In the genomic region with DNA sequence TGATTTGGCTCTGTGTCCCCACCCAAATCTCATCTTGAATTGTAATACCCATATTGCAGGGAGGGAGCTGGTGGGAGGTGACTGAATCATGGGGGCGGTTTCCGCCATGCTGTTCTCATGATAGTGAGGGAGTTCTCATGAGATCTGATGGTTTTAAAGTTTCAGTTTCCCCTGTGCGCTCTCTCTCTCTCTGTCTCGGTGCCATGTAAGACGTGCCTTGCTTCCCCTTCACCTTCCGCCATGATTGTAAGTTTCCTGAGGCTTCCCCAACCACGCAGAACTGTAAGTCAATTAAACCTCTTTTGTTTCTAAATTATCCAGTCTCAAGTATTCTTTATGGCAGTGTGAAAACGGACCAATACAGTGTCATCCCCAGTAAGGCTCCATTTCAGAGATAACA, we compare ENCODE assay signal across 28 cellular contexts.
"Had no signal": no experiment of that assay in that cellular context is flagged by ENCODE, and none has a peak within 500 bp of the region (broad histone marks: within the 10 kb centered on the region; RNA-seq: fewer than 3 reads in every experiment).

No MANE protein-coding gene starts in this region.

- H3K27ac ChIP-seq: stomach, suprapubic skin, testis, thoracic aorta, thyroid gland, tibial artery, tibial nerve, upper lobe of left lung, upper lobe of right lung, uterus, vagina had no signal

- H3K36me3 Mint-ChIP-seq: stimulated activated effector memory CD8-positive, alpha-beta T cell treated with anti-CD3 and anti-CD28 coated beads, Interleukin-12 subunit alpha, Interleukin-12 subunit beta, amount 100 ng/mL, for 72 hours; stimulated activated memory B cell treated with anti-CD40 and anti-IgM and Interleukin-4, amounts not matched to agents 10 μg/mL and 1 μg/mL and 100 μg/mL, for 72 hours; stimulated activated naive B cell treated with anti-CD40 and anti-IgM and Interleukin-4, amounts not matched to agents 10 μg/mL and 1 μg/mL and 100 μg/mL, for 72 hours; type B pancreatic cell had no signal

- H3K27ac Mint-ChIP-seq: stimulated activated effector memory CD8-positive, alpha-beta T cell treated with anti-CD3 and anti-CD28 coated beads, Interleukin-12 subunit alpha, Interleukin-12 subunit beta, amount 100 ng/mL, for 72 hours; stimulated activated memory B cell treated with anti-CD40 and anti-IgM and Interleukin-4, amounts not matched to agents 10 μg/mL and 1 μg/mL and 100 μg/mL, for 72 hours; stimulated activated naive B cell treated with anti-CD40 and anti-IgM and Interleukin-4, amounts not matched to agents 10 μg/mL and 1 μg/mL and 100 μg/mL, for 72 hours; stimulated activated naive CD8-positive, alpha-beta T cell treated with anti-CD3 and anti-CD28 coated beads, Interleukin-15, amount 100 ng/mL, for 72 hours; stimulated activated naive CD8-positive, alpha-beta T cell treated with anti-CD3 and anti-CD28 coated beads, Interleukin-15, Interleukin-2, amounts not matched to agents 100 ng/mL and 50 ng/mL, for 24 hours; type B pancreatic cell had no signal

- H3K9me3 Mint-ChIP-seq: type B pancreatic cell had no signal

- DNase-seq: stimulated activated CD4-positive, alpha-beta T cell treated with anti-CD3 and anti-CD28 coated beads, Interleukin-2, amount 100 ng/mL, for 48 hours; stimulated activated CD4-positive, alpha-beta T cell treated with anti-CD3 and anti-CD28 coated beads, Interleukin-4, amount 100 ng/mL, for 1 hour; stimulated activated CD4-positive, alpha-beta T cell treated with anti-CD3 and anti-CD28 coated beads, Interleukin-4, amount 100 ng/mL, for 24 hours; stimulated activated CD4-positive, alpha-beta T cell treated with anti-CD3 and anti-CD28 coated beads, Interleukin-4, amount 100 ng/mL, for 4 hours; stimulated activated CD8-positive, alpha-beta memory T cell treated with anti-CD3 and anti-CD28 coated beads, Interleukin-4, amount 100 ng/mL, for 48 hours; stimulated activated naive B cell treated with anti-CD40 and anti-IgM and Interleukin-4, amounts not matched to agents 10 μg/mL and 1 μg/mL and 100 μg/mL, for 72 hours; stimulated activated naive CD4-positive, alpha-beta T cell; stimulated activated naive CD4-positive, alpha-beta T cell treated with Interleukin-2 at 50 U/mL for 16 hours; stimulated activated naive CD8-positive, alpha-beta T cell treated with anti-CD3 and anti-CD28 coated beads, Interleukin-15, amount 100 ng/mL, for 72 hours; stimulated activated naive CD8-positive, alpha-beta T cell treated with anti-CD3 and anti-CD28 coated beads, Interleukin-15, Interleukin-2, amounts not matched to agents 100 U/mL and 50 U/mL, for 24 hours; stomach; substantia nigra; testis; thyroid gland; tibial artery; trophoblast cell; upper lobe of left lung; upper lobe of right lung; uterus had no signal

- ATAC-seq: stimulated activated effector memory CD8-positive, alpha-beta T cell treated with anti-CD3 and anti-CD28 coated beads, Interleukin-12 subunit alpha, Interleukin-12 subunit beta, amount 100 ng/mL, for 72 hours; stimulated activated memory B cell treated with anti-CD40 and anti-IgM and Interleukin-4, amounts not matched to agents 10 μg/mL and 1 μg/mL and 100 μg/mL, for 72 hours; stimulated activated naive B cell treated with anti-CD40 and anti-IgM and Interleukin-4, amounts not matched to agents 10 μg/mL and 1 μg/mL and 100 μg/mL, for 72 hours; stimulated activated naive CD8-positive, alpha-beta T cell treated with anti-CD3 and anti-CD28 coated beads, Interleukin-15, amount 100 ng/mL, for 72 hours; stimulated activated naive CD8-positive, alpha-beta T cell treated with anti-CD3 and anti-CD28 coated beads, Interleukin-15, Interleukin-2, amounts not matched to agents 100 U/mL and 50 U/mL, for 24 hours; upper lobe of right lung had no signal

- H3K4me3 Mint-ChIP-seq: stimulated activated effector memory CD8-positive, alpha-beta T cell treated with anti-CD3 and anti-CD28 coated beads, Interleukin-12 subunit alpha, Interleukin-12 subunit beta, amount 100 ng/mL, for 72 hours; stimulated activated memory B cell treated with anti-CD40 and anti-IgM and Interleukin-4, amounts not matched to agents 10 μg/mL and 1 μg/mL and 100 μg/mL, for 72 hours; stimulated activated naive B cell treated with anti-CD40 and anti-IgM and Interleukin-4, amounts not matched to agents 10 μg/mL and 1 μg/mL and 100 μg/mL, for 72 hours; stimulated activated naive CD8-positive, alpha-beta T cell treated with anti-CD3 and anti-CD28 coated beads, Interleukin-15, amount 100 ng/mL, for 72 hours; stimulated activated naive CD8-positive, alpha-beta T cell treated with anti-CD3 and anti-CD28 coated beads, Interleukin-15, Interleukin-2, amounts not matched to agents 100 ng/mL and 50 ng/mL, for 24 hours; type B pancreatic cell had no signal

- H3K4me3 ChIP-seq: stomach, suprapubic skin, testis, thoracic aorta, thyroid gland, tibial artery, tibial nerve, upper lobe of left lung, upper lobe of right lung, uterus, vagina had no signal

- H3K9me3 ChIP-seq: stomach, suprapubic skin, testis, thoracic aorta, thyroid gland, tibial artery, tibial nerve, upper lobe of left lung, upper lobe of right lung, uterus, vagina had no signal

- H3K36me3 ChIP-seq: stomach, suprapubic skin, thoracic aorta, thyroid gland, tibial artery, tibial nerve, upper lobe of left lung, upper lobe of right lung, uterus, vagina had no signal

- H3K27me3 ChIP-seq: suprapubic skin, testis, thyroid gland, tibial artery, tibial nerve, upper lobe of left lung, upper lobe of right lung, uterus, vagina had no signal

- FAIRE-seq: urothelium cell line had no signal

- H3K4me1 Mint-ChIP-seq: stimulated activated effector memory CD8-positive, alpha-beta T cell treated with anti-CD3 and anti-CD28 coated beads, Interleukin-12 subunit alpha, Interleukin-12 subunit beta, amount 100 ng/mL, for 72 hours; stimulated activated memory B cell treated with anti-CD40 and anti-IgM and Interleukin-4, amounts not matched to agents 10 μg/mL and 1 μg/mL and 100 μg/mL, for 72 hours; stimulated activated naive B cell treated with anti-CD40 and anti-IgM and Interleukin-4, amounts not matched to agents 10 μg/mL and 1 μg/mL and 100 μg/mL, for 72 hours; stimulated activated naive CD8-positive, alpha-beta T cell treated with anti-CD3 and anti-CD28 coated beads, Interleukin-15, amount 100 ng/mL, for 72 hours had no signal

- H3K4me1 ChIP-seq: stomach, suprapubic skin, testis, thyroid gland, tibial artery, tibial nerve, upper lobe of left lung, upper lobe of right lung, uterus, vagina had no signal
